ENCODE assay signal across 2 cellular contexts in the genomic region with DNA sequence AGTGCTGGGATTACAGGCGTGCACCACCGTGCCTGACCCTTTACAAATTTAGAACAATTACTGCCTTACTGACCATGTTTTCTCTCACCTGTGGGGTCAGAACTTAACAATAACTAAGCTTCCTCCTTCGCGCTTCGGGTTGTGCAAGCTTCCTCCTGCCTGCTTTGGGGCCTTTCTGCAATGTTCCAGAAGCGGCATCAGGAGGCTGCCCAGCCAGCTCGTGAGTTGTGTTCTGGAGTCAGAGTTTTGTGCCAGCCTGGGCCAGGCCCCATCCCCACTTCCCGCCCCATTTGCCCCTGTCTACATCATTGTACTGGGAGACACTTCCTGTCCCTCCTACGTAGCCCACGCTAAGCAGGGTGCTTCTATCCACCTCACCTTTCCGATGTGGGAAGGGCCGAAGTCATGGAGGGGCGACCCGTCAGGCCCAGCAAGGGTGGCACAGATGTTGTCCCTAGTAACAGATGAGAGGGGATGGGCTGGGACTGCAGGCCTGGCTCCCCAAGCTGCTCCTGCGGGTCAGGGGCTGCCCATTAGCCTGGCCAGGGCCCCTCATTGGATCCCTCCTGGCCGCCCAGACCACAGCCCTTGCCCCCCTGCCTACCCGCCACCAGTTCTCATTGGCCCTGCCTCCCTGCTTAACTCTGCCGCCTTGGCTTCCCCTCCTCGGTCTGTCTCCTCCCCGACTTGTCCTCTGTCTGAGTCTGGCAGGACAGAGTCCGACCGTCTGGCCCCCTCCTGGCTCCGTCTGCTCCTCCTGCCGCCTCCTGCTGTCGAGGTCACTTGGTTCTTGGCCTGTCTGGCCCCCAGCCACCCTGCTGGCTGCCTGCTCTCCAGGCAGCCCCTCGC.
A peak's percentile ranks its signal among the peaks of the same experiment; 100 is the strongest.
TF ChIP-seq lines count a peak whose summit lies in the region.

No MANE protein-coding gene starts in this region.

TF ChIP-seq in K562, 482 proteins besides CTCF, POLR2A, EP300 and RAD21:
- TF ChIP-seq POLR2G (IDR thresholded peaks at IDR 0.05; ENCODE audit: low read depth, low read length) (peak; percentile 41; the same call in 1 of the 2 replicates), PCBP2 (IDR thresholded peaks at IDR 0.05; ENCODE audit: low read depth, low read length, poor library complexity, severe bottlenecking) (no peak)

TF ChIP-seq in WTC11, 78 proteins besides CTCF, POLR2A, EP300 and RAD21:
- TF ChIP-seq KAT7 (CRISPR knock-in tag; IDR thresholded peaks at IDR 0.05; ENCODE audit: borderline replicate concordance) (no peak), ZNF416 (CRISPR knock-in tag; IDR thresholded peaks at IDR 0.05) (no peak), RORB (CRISPR knock-in tag; IDR thresholded peaks at IDR 0.05) (no peak), ESRRA (CRISPR knock-in tag; IDR thresholded peaks at IDR 0.05; ENCODE audit: borderline replicate concordance) (no peak), FOXP1 (CRISPR knock-in tag; IDR thresholded peaks at IDR 0.05; ENCODE audit: borderline replicate concordance) (no peak), ATF1 (CRISPR knock-in tag; IDR thresholded peaks at IDR 0.05) (no peak), ETV6 (CRISPR knock-in tag; IDR thresholded peaks at IDR 0.05) (no peak), TP53 (CRISPR knock-in tag; IDR thresholded peaks at IDR 0.05) (no peak), MYBL2 (CRISPR knock-in tag; IDR thresholded peaks at IDR 0.05) (no peak), JAZF1 (CRISPR knock-in tag; IDR thresholded peaks at IDR 0.05) (no peak)
- TF ChIP-seq, protein P1, sequence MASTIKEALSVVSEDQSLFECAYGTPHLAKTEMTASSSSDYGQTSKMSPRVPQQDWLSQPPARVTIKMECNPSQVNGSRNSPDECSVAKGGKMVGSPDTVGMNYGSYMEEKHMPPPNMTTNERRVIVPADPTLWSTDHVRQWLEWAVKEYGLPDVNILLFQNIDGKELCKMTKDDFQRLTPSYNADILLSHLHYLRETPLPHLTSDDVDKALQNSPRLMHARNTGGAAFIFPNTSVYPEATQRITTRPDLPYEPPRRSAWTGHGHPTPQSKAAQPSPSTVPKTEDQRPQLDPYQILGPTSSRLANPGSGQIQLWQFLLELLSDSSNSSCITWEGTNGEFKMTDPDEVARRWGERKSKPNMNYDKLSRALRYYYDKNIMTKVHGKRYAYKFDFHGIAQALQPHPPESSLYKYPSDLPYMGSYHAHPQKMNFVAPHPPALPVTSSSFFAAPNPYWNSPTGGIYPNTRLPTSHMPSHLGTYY (CRISPR knock-in tag; IDR thresholded peaks at IDR 0.05) = no peak
- TF ChIP-seq, protein P2, sequence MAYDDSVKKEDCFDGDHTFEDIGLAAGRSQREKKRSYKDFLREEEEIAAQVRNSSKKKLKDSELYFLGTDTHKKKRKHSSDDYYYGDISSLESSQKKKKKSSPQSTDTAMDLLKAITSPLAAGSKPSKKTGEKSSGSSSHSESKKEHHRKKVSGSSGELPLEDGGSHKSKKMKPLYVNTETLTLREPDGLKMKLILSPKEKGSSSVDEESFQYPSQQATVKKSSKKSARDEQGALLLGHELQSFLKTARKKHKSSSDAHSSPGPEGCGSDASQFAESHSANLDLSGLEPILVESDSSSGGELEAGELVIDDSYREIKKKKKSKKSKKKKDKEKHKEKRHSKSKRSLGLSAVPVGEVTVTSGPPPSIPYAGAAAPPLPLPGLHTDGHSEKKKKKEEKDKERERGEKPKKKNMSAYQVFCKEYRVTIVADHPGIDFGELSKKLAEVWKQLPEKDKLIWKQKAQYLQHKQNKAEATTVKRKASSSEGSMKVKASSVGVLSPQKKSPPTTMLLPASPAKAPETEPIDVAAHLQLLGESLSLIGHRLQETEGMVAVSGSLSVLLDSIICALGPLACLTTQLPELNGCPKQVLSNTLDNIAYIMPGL (CRISPR knock-in tag; IDR thresholded peaks at IDR 0.05) = no peak
- TF ChIP-seq, protein P3, sequence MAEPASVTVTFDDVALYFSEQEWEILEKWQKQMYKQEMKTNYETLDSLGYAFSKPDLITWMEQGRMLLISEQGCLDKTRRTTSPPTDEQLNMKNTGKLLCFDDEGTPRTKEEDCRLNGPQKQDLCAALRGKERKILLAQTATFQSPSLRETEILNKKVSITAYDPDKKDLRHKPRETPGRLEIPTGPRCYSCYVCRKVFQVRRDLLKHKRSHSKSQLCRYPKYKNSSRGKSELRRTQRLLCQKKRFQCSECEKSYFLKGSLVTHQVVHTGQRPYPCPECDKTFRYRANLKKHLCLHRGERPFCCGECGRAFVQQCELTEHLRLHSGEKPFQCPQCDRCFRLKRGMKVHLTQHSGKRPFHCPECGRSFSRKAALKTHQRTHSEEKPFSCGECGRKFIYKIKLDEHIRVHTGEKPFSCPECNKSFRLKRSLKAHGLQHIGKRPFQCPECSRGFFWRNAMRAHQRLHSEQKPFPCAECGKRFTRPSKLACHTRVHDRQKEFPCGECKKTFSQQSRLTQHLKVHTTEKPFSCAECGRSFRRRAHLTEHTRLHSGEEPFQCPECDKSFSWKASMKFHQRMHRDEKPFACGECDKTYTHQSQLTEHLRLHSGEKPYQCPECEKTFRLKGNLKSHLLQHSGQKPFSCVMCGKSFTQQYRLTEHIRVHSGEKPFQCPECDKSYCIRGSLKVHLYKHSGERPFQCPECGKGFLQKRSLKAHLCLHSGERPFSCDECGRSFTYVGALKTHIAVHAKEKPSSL (CRISPR knock-in tag; conservative IDR thresholded peaks at IDR 0.05) = no peak
- TF ChIP-seq, protein P4, sequence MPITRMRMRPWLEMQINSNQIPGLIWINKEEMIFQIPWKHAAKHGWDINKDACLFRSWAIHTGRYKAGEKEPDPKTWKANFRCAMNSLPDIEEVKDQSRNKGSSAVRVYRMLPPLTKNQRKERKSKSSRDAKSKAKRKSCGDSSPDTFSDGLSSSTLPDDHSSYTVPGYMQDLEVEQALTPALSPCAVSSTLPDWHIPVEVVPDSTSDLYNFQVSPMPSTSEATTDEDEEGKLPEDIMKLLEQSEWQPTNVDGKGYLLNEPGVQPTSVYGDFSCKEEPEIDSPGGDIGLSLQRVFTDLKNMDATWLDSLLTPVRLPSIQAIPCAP (CRISPR knock-in tag; IDR thresholded peaks at IDR 0.05) = no peak
- TF ChIP-seq, protein P5, sequence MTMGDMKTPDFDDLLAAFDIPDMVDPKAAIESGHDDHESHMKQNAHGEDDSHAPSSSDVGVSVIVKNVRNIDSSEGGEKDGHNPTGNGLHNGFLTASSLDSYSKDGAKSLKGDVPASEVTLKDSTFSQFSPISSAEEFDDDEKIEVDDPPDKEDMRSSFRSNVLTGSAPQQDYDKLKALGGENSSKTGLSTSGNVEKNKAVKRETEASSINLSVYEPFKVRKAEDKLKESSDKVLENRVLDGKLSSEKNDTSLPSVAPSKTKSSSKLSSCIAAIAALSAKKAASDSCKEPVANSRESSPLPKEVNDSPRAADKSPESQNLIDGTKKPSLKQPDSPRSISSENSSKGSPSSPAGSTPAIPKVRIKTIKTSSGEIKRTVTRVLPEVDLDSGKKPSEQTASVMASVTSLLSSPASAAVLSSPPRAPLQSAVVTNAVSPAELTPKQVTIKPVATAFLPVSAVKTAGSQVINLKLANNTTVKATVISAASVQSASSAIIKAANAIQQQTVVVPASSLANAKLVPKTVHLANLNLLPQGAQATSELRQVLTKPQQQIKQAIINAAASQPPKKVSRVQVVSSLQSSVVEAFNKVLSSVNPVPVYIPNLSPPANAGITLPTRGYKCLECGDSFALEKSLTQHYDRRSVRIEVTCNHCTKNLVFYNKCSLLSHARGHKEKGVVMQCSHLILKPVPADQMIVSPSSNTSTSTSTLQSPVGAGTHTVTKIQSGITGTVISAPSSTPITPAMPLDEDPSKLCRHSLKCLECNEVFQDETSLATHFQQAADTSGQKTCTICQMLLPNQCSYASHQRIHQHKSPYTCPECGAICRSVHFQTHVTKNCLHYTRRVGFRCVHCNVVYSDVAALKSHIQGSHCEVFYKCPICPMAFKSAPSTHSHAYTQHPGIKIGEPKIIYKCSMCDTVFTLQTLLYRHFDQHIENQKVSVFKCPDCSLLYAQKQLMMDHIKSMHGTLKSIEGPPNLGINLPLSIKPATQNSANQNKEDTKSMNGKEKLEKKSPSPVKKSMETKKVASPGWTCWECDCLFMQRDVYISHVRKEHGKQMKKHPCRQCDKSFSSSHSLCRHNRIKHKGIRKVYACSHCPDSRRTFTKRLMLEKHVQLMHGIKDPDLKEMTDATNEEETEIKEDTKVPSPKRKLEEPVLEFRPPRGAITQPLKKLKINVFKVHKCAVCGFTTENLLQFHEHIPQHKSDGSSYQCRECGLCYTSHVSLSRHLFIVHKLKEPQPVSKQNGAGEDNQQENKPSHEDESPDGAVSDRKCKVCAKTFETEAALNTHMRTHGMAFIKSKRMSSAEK (CRISPR knock-in tag; IDR thresholded peaks at IDR 0.05; ENCODE audit: borderline replicate concordance) = no peak
- TF ChIP-seq, protein P6, sequence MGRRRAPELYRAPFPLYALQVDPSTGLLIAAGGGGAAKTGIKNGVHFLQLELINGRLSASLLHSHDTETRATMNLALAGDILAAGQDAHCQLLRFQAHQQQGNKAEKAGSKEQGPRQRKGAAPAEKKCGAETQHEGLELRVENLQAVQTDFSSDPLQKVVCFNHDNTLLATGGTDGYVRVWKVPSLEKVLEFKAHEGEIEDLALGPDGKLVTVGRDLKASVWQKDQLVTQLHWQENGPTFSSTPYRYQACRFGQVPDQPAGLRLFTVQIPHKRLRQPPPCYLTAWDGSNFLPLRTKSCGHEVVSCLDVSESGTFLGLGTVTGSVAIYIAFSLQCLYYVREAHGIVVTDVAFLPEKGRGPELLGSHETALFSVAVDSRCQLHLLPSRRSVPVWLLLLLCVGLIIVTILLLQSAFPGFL (CRISPR knock-in tag; IDR thresholded peaks at IDR 0.05; ENCODE audit: borderline replicate concordance) = no peak
- TF ChIP-seq, protein P7, sequence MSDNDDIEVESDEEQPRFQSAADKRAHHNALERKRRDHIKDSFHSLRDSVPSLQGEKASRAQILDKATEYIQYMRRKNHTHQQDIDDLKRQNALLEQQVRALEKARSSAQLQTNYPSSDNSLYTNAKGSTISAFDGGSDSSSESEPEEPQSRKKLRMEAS (CRISPR knock-in tag; IDR thresholded peaks at IDR 0.05) = no peak
- TF ChIP-seq, protein P8, sequence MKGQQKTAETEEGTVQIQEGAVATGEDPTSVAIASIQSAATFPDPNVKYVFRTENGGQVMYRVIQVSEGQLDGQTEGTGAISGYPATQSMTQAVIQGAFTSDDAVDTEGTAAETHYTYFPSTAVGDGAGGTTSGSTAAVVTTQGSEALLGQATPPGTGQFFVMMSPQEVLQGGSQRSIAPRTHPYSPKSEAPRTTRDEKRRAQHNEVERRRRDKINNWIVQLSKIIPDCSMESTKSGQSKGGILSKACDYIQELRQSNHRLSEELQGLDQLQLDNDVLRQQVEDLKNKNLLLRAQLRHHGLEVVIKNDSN (CRISPR knock-in tag; IDR thresholded peaks at IDR 0.05) = no peak
- TF ChIP-seq, protein P9, sequence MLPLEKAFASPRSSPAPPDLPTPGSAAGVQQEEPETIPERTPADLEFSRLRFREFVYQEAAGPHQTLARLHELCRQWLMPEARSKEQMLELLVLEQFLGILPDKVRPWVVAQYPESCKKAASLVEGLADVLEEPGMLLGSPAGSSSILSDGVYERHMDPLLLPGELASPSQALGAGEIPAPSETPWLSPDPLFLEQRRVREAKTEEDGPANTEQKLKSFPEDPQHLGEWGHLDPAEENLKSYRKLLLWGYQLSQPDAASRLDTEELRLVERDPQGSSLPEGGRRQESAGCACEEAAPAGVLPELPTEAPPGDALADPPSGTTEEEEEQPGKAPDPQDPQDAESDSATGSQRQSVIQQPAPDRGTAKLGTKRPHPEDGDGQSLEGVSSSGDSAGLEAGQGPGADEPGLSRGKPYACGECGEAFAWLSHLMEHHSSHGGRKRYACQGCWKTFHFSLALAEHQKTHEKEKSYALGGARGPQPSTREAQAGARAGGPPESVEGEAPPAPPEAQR (CRISPR knock-in tag; IDR thresholded peaks at IDR 0.05) = no peak
